8 cellular contexts compared by ENCODE assay signal in the genomic region with DNA sequence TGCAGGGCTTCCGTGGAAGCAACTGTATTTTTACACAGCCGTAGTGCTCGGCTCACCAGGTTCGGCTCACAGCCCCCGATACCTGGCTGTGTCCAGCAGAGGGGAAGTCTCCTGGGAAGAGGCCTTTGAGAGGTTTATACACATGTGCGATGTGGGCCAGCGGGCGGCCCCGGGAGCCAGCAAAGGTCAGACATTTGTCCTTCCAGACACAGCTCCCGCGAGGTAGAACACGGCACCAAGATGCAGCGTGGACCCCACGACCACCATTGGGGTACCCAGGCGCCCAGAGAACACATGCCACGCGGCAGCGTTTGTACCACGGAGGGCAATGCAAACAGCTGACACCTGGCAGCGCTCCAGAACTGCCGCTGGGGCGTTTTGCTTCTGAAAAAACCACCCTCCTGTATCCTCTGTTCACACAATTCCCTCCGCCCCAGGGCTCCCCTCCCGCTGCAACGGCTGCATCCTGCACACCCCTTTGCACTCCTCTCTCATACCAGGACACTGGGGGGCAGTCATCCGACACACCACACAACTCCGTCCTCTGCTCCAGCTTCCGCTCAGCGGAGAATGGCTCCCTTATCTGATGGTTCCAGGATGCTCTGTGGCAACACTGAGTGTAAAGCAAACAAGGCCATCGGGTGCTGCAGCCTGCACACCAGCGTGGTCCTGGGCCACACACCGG.
DNase-seq lines count a peak whose midpoint lies in the region; ATAC-seq and TF ChIP-seq lines count a peak whose summit lies in the region.

No MANE protein-coding gene starts in this region.

- H3K27me3 Mint-ChIP-seq in effector memory CD8-positive, alpha-beta T cell, result peaks cover 0 to 2% of the 10 kb centered on the region in 2 donors

- peaks cover 16 to 25% of the 10 kb centered on the region in 2 donors for H3K4me1 Mint-ChIP-seq in effector memory CD8-positive, alpha-beta T cell (ENCODE audit: low read depth in 2 of 2)

- no peaks in the 10 kb centered on the region for H3K9me3 ChIP-seq in BE2C
- H3K9me3 ChIP-seq in mesodermal cell (ENCODE audit: control insufficient read depth, low read length), result no peaks in the 10 kb centered on the region

- WGBS in mesodermal cell (ENCODE audit: insufficient coverage in 2 of 2), 2 experiments, result 64 to 79% methylated on average over 24 to 30 of the region's 32 CpGs

- peak; percentile 78 for TF ChIP-seq CTCF in BE2C (IDR thresholded peaks at IDR 0.05; ENCODE audit: low read depth, low read length)
- peak; percentile 62 for TF ChIP-seq CTCF in HFF-Myc (IDR thresholded peaks at IDR 0.05; ENCODE audit: low read depth, low read length, missing control alignments)

- no peaks in the 10 kb centered on the region for H3K27me3 ChIP-seq in BE2C

- H3K4me3 Mint-ChIP-seq in effector memory CD8-positive, alpha-beta T cell, result peak overlapping the region in 1 of 2 donors; percentile 67

- H3K27ac ChIP-seq in mesodermal cell (ENCODE audit: low read depth, low read length, severe bottlenecking), result peak overlapping the region; percentile 94

- DNase-seq in BE2C, result peak; percentile 92
- peak; percentile 82 for DNase-seq in HFF-Myc (ENCODE audit: extremely low read depth, low read depth)
- DNase-seq in NCI-H69 (lab: John Stamatoyannopoulos, UW), result peak; percentile 95
- peak; percentile 8 to 27 for DNase-seq in activated CD8-positive, alpha-beta memory T cell treated with anti-CD3 and anti-CD28 coated beads for 1 hour (ENCODE audit: extremely low read depth in 1 of 2, low read depth in 1 of 2)
- peak; percentile 42 to 48 (median 46) for DNase-seq in effector memory CD8-positive, alpha-beta T cell
- peak; percentile 37 for DNase-seq in stimulated activated CD8-positive, alpha-beta memory T cell treated with anti-CD3 and anti-CD28 coated beads, Interleukin-12 subunit alpha, Interleukin-12 subunit beta, amount 100 ng/mL, for 24 hours (ENCODE audit: extremely low read depth)

- H3K36me3 Mint-ChIP-seq in effector memory CD8-positive, alpha-beta T cell (ENCODE audit: insufficient read depth), result no peaks in the 10 kb centered on the region

- H3K27ac Mint-ChIP-seq in effector memory CD8-positive, alpha-beta T cell, result peak overlapping the region in 1 of 2 donors; percentile 53

- H3K9me3 Mint-ChIP-seq in effector memory CD8-positive, alpha-beta T cell, result no peaks in the 10 kb centered on the region

- H3K36me3 ChIP-seq in BE2C (no peaks in the 10 kb centered on the region), mesodermal cell (ENCODE audit: control insufficient read depth, insufficient read depth, low read length) (no peaks in the 10 kb centered on the region)

- peak; percentile 93 for ATAC-seq in effector memory CD8-positive, alpha-beta T cell (replicated peaks)
- no peak for ATAC-seq in HG02970 (IDR thresholded peaks at IDR 0.05; ENCODE audit: low FRiP score, unreplicated experiment)

- peak overlapping the region; percentile 38 for H3K4me3 ChIP-seq in BE2C (ENCODE audit: low read depth, low read length)
- H3K4me3 ChIP-seq in HFF-Myc (replicated peaks; ENCODE audit: low read depth, low read length), result no peak overlapping the region
- H3K4me3 ChIP-seq in mesodermal cell (ENCODE audit: extremely low read depth, insufficient read depth, low read length, poor library complexity, severe bottlenecking), result no peak overlapping the region

- H3K4me1 ChIP-seq in BE2C (peaks cover 13% of the 10 kb centered on the region), mesodermal cell (ENCODE audit: control insufficient read depth, insufficient read depth, low read length, poor library complexity, severe bottlenecking) (peaks cover 36% of the 10 kb centered on the region)

Comparison
In these comparisons a context has a peak if more than half of its experiments do, and no peak if none do; other contexts are left out.
1. DNase-seq: peak in every context shown above with its lines; median percentile 95 in NCI-H69; 92 in BE2C; 82 in HFF-Myc; 46 in effector memory CD8-positive, alpha-beta T cell; 37 in stimulated activated CD8-positive, alpha-beta memory T cell treated with anti-CD3 and anti-CD28 coated beads, Interleukin-12 subunit alpha, Interleukin-12 subunit beta, amount 100 ng/mL, for 24 hours; 18 in activated CD8-positive, alpha-beta memory T cell treated with anti-CD3 and anti-CD28 coated beads for 1 hour.